13 cellular contexts compared by ENCODE assay signal in the genomic region with DNA sequence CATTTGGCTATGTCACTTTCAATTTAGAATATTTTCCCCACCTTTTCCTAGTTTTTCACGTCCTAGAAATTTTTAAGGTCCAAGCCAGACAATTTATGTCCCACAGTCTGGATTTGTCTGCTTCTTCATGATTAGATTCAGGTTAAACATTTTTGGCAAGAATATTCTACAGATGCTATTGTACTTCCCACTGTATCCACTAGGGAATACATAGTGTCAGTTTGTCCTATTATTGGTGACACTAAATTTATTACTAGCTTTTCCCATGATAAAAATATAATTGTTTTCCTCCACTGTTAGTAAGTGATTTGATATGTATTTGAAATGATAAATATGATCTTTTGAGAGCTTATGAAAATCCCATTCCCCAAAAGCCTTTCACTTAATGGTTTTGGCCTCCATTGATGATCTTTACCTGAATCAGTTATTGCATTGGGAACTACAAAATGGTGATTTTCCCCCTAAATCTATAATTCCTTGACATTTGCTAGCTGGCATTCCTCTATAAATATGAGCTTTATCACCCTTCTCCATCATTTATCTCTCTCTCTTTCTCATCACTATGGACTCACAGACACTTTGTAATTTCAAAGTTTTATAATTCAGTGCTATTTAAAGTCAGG. TPM values are rescaled to one million over a fixed set of nuclear protein-coding genes. Genes with fewer than 3 reads are reported as not detected.
A peak's percentile ranks its signal among the peaks of the same experiment; 100 is the strongest.
DNase-seq lines count a peak whose midpoint lies in the region; ATAC-seq and TF ChIP-seq lines count a peak whose summit lies in the region.
"Had no signal": no experiment of that assay in that cellular context is flagged by ENCODE, and none has a peak within 500 bp of the region (broad histone marks: within the 10 kb centered on the region; RNA-seq: fewer than 3 reads in every experiment).

No MANE protein-coding gene starts in this region.

- H3K4me3 ChIP-seq in astrocyte of the spinal cord (ENCODE audit: low read depth, low read length): no peak overlapping the region
- no peak overlapping the region for H3K4me3 ChIP-seq in right lobe of liver

- H3K27me3 Mint-ChIP-seq in stimulated activated memory B cell treated with anti-CD40 and anti-IgM and Interleukin-4, amounts not matched to agents 10 μg/mL and 1 μg/mL and 100 μg/mL, for 72 hours: no peaks in the 10 kb centered on the region
- H3K27me3 Mint-ChIP-seq in stimulated activated naive CD8-positive, alpha-beta T cell treated with anti-CD3 and anti-CD28 coated beads, Interleukin-15, amount 100 ng/mL, for 72 hours: peaks cover 3% of the 10 kb centered on the region

- H3K27me3 ChIP-seq in right lobe of liver: no peaks in the 10 kb centered on the region

- no peaks in the 10 kb centered on the region for H3K36me3 Mint-ChIP-seq in stimulated activated memory B cell treated with anti-CD40 and anti-IgM and Interleukin-4, amounts not matched to agents 10 μg/mL and 1 μg/mL and 100 μg/mL, for 72 hours
- H3K36me3 Mint-ChIP-seq: naive thymus-derived CD8-positive, alpha-beta T cell had no signal

- H3K36me3 ChIP-seq in right lobe of liver: no peaks in the 10 kb centered on the region

- peak; percentile 46 for ATAC-seq in HG03175 (IDR thresholded peaks at IDR 0.05; ENCODE audit: unreplicated experiment)
- ATAC-seq in right lobe of liver: no peak
- no peak for ATAC-seq in stimulated activated memory B cell treated with anti-CD40 and anti-IgM and Interleukin-4, amounts not matched to agents 10 μg/mL and 1 μg/mL and 100 μg/mL, for 72 hours
- ATAC-seq in stimulated activated naive CD8-positive, alpha-beta T cell treated with anti-CD3 and anti-CD28 coated beads, Interleukin-15, amount 100 ng/mL, for 72 hours: no peak
- ATAC-seq: naive thymus-derived CD8-positive, alpha-beta T cell; stimulated activated naive CD8-positive, alpha-beta T cell treated with anti-CD3 and anti-CD28 coated beads, Interleukin-15, Interleukin-2, amounts not matched to agents 100 U/mL and 50 U/mL, for 24 hours had no signal

- H3K4me1 ChIP-seq in right lobe of liver: no peaks in the 10 kb centered on the region

- H3K27ac Mint-ChIP-seq in stimulated activated memory B cell treated with anti-CD40 and anti-IgM and Interleukin-4, amounts not matched to agents 10 μg/mL and 1 μg/mL and 100 μg/mL, for 72 hours: no peak overlapping the region
- no peak overlapping the region for H3K27ac Mint-ChIP-seq in stimulated activated naive CD8-positive, alpha-beta T cell treated with anti-CD3 and anti-CD28 coated beads, Interleukin-15, amount 100 ng/mL, for 72 hours
- H3K27ac Mint-ChIP-seq: naive thymus-derived CD8-positive, alpha-beta T cell had no signal

- TF ChIP-seq CTCF in astrocyte of the spinal cord (IDR thresholded peaks at IDR 0.05; ENCODE audit: low read depth, low read length) (peak; percentile 41), right lobe of liver (IDR thresholded peaks at IDR 0.05) (peak; percentile 23 to 37 (median 32))

- peaks cover 4% of the 10 kb centered on the region for H3K9me3 Mint-ChIP-seq in stimulated activated memory B cell treated with anti-CD40 and anti-IgM and Interleukin-4, amounts not matched to agents 10 μg/mL and 1 μg/mL and 100 μg/mL, for 72 hours
- H3K9me3 Mint-ChIP-seq in stimulated activated naive CD8-positive, alpha-beta T cell treated with anti-CD3 and anti-CD28 coated beads, Interleukin-15, amount 100 ng/mL, for 72 hours: no peaks in the 10 kb centered on the region
- H3K9me3 Mint-ChIP-seq: naive thymus-derived CD8-positive, alpha-beta T cell had no signal

- no peak for TF ChIP-seq POLR2A in right lobe of liver (IDR thresholded peaks at IDR 0.05)

- DNase-seq in AML-193 (lab: John Stamatoyannopoulos, UW) (peak; percentile 6 to 8), astrocyte of the spinal cord (ENCODE audit: low read depth, low spot score) (no peak), right lobe of liver (no peak), inferior parietal cortex (ENCODE audit: extremely low spot score) (no peak), NCI-H446 treated with DMSO at 0.1 percent for 48 hours (lab: John Stamatoyannopoulos, UW) (no peak)
- no peak for DNase-seq in stimulated activated naive CD8-positive, alpha-beta T cell treated with anti-CD3 and anti-CD28 coated beads, Interleukin-15, amount 100 ng/mL, for 72 hours
- DNase-seq: activated naive CD4-positive, alpha-beta T cell treated with anti-CD3 and anti-CD28 coated beads, Interleukin-2, amount 50 U/mL, for 16 hours; effector CD4-positive, alpha-beta T cell; naive thymus-derived CD8-positive, alpha-beta T cell; NCI-H2227 treated with DMSO at 0.1 percent for 48 hours; stimulated activated naive CD8-positive, alpha-beta T cell treated with anti-CD3 and anti-CD28 coated beads, Interleukin-15, Interleukin-2, amounts not matched to agents 100 U/mL and 50 U/mL, for 24 hours had no signal

- H3K4me3 Mint-ChIP-seq in stimulated activated memory B cell treated with anti-CD40 and anti-IgM and Interleukin-4, amounts not matched to agents 10 μg/mL and 1 μg/mL and 100 μg/mL, for 72 hours: no peak overlapping the region
- H3K4me3 Mint-ChIP-seq in stimulated activated naive CD8-positive, alpha-beta T cell treated with anti-CD3 and anti-CD28 coated beads, Interleukin-15, amount 100 ng/mL, for 72 hours: no peak overlapping the region

- no peaks in the 10 kb centered on the region for H3K9me3 ChIP-seq in right lobe of liver

- H3K27ac ChIP-seq in right lobe of liver: no peak overlapping the region

- H3K4me1 Mint-ChIP-seq in stimulated activated memory B cell treated with anti-CD40 and anti-IgM and Interleukin-4, amounts not matched to agents 10 μg/mL and 1 μg/mL and 100 μg/mL, for 72 hours: no peaks in the 10 kb centered on the region
- H3K4me1 Mint-ChIP-seq in stimulated activated naive CD8-positive, alpha-beta T cell treated with anti-CD3 and anti-CD28 coated beads, Interleukin-15, amount 100 ng/mL, for 72 hours: no peaks in the 10 kb centered on the region
- H3K4me1 Mint-ChIP-seq: naive thymus-derived CD8-positive, alpha-beta T cell had no signal

- 63% methylated on average over 1 of the region's 1 CpG for WGBS in right lobe of liver (ENCODE audit: insufficient coverage, low coverage, low lambda C conversion rate, missing lambda C conversion rate)

- in situ Hi-C loops in astrocyte of the spinal cord (cut with HindIII; ENCODE audit: low sequenced_read_pairs): no loop called here

- intact Hi-C loops in right lobe of liver (cut with DNase I): no loop called here

RNA-seq across cellular contexts. Expression of a gene that starts 8.3 kb away (rescaled TPM):
- under 1 TPM in 2 of 6 experiments, not detected in 4; 0.31 to 0.66 TPM for total RNA-seq in right lobe of liver
- total RNA-seq: naive thymus-derived CD8-positive, alpha-beta T cell had no signal

Comparison
In these comparisons a context has a peak if more than half of its experiments do, and no peak if none do; other contexts are left out.
1. DNase-seq: peak in AML-193 (2 of 2); none in astrocyte of the spinal cord (single experiment), right lobe of liver (0 of 3), stimulated activated naive CD8-positive, alpha-beta T cell treated with anti-CD3 and anti-CD28 coated beads, Interleukin-15, amount 100 ng/mL, for 72 hours (0 of 2), inferior parietal cortex (single experiment) and NCI-H446 treated with DMSO at 0.1 percent for 48 hours (single experiment).